ENCODE assay signal across 1 cellular context in the genomic region with DNA sequence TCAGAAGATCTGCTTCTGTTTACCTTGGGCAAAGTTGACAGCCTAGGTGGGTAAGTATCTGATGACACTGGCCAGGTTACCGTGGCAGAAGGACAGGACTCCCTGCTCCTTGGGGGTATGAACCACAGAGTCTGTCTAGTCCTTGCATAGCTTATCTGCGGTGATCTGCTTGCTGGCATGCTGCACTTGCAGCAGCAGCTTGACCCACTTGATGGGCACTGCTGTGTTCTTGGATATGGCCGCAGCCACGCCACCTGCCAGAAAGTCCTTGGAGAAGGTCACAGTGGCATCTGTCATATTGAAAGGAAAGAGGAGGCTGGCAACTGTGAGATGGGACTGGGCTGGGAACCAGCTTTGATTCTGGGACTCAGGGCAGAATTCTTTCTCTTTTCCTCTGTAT.
TF ChIP-seq lines count a peak whose summit lies in the region.

No MANE protein-coding gene starts in this region.

TF ChIP-seq in H1, 55 proteins besides CTCF, POLR2A, EP300 and RAD21:
- TF ChIP-seq HDAC6 (IDR thresholded peaks at IDR 0.05; ENCODE audit: low read depth, low read length) = no peak
- TF ChIP-seq CTBP2 (IDR thresholded peaks at IDR 0.05; ENCODE audit: borderline replicate concordance, insufficient read depth, insufficient read length, low read length) = no peak
- no peak for TF ChIP-seq TEAD4 (IDR thresholded peaks at IDR 0.05; ENCODE audit: low read depth, low read length)
- no peak for TF ChIP-seq CHD2 (IDR thresholded peaks at IDR 0.05; ENCODE audit: low read length)
- TF ChIP-seq RFX5 (IDR thresholded peaks at IDR 0.05; ENCODE audit: borderline replicate concordance, low read depth, low read length) = no peak
- TF ChIP-seq SRF (IDR thresholded peaks at IDR 0.05; ENCODE audit: low read depth, low read length) = no peak
- no peak for TF ChIP-seq TCF12 (IDR thresholded peaks at IDR 0.05; ENCODE audit: low read depth, low read length)
- no peak for TF ChIP-seq BCL11A (IDR thresholded peaks at IDR 0.05; ENCODE audit: low read depth in 2 of 2, low read length in 2 of 2)
- no peak for TF ChIP-seq SP4 (IDR thresholded peaks at IDR 0.05; ENCODE audit: low read length)
- TF ChIP-seq, protein P1, sequence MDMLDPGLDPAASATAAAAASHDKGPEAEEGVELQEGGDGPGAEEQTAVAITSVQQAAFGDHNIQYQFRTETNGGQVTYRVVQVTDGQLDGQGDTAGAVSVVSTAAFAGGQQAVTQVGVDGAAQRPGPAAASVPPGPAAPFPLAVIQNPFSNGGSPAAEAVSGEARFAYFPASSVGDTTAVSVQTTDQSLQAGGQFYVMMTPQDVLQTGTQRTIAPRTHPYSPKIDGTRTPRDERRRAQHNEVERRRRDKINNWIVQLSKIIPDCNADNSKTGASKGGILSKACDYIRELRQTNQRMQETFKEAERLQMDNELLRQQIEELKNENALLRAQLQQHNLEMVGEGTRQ (IDR thresholded peaks at IDR 0.05; ENCODE audit: low read length) = no peak
- no peak for TF ChIP-seq JUND (IDR thresholded peaks at IDR 0.05; ENCODE audit: low read length)
- no peak for TF ChIP-seq BACH1 (IDR thresholded peaks at IDR 0.05; ENCODE audit: low read length)
- no peak for TF ChIP-seq NANOG (IDR thresholded peaks at IDR 0.05; ENCODE audit: insufficient read depth, low read depth, low read length, poor library complexity, severe bottlenecking)
- TF ChIP-seq, protein P2, sequence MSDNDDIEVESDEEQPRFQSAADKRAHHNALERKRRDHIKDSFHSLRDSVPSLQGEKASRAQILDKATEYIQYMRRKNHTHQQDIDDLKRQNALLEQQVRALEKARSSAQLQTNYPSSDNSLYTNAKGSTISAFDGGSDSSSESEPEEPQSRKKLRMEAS (IDR thresholded peaks at IDR 0.05) = no peak
- no peak for TF ChIP-seq EZH2 (IDR thresholded peaks at IDR 0.05; ENCODE audit: low read depth, low read length, severe bottlenecking)
- no peak for TF ChIP-seq CBX8 (IDR thresholded peaks at IDR 0.05; ENCODE audit: borderline replicate concordance, low read depth, low read length)
- no peak for TF ChIP-seq GABPA (IDR thresholded peaks at IDR 0.05; ENCODE audit: borderline replicate concordance, insufficient read depth, low read length)
- TF ChIP-seq HDAC2 (IDR thresholded peaks at IDR 0.05; ENCODE audit: borderline replicate concordance in 1 of 2, low read depth in 2 of 2, low read length in 2 of 2) = no peak
